ENCODE assay signal across 1 cellular context in the genomic region with DNA sequence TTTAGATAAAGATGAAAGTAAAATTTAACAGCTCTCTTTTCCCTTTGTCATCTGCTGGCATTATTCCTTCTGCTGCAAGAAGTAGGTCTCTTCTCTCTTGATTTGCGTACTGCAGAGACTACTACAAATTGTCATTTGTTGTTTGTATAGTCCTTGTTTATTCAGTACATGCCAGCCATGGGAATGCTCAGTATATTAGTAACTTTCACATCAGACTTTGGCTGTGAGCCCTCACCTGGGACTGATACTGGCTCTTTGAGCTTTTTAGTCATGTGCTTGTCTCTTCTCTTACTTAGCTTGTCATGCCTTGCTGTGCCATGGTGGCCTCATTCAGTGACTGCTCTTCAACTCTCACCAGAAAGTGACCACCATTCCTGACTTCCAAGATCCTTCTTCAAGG.
A peak's percentile ranks its signal among the peaks of the same experiment; 100 is the strongest.
TF ChIP-seq lines count a peak whose summit lies in the region.

No MANE protein-coding gene starts in this region.

TF ChIP-seq in HepG2, 621 proteins besides CTCF, POLR2A, EP300 and RAD21 (continued from another document):
- TF ChIP-seq, protein P1, sequence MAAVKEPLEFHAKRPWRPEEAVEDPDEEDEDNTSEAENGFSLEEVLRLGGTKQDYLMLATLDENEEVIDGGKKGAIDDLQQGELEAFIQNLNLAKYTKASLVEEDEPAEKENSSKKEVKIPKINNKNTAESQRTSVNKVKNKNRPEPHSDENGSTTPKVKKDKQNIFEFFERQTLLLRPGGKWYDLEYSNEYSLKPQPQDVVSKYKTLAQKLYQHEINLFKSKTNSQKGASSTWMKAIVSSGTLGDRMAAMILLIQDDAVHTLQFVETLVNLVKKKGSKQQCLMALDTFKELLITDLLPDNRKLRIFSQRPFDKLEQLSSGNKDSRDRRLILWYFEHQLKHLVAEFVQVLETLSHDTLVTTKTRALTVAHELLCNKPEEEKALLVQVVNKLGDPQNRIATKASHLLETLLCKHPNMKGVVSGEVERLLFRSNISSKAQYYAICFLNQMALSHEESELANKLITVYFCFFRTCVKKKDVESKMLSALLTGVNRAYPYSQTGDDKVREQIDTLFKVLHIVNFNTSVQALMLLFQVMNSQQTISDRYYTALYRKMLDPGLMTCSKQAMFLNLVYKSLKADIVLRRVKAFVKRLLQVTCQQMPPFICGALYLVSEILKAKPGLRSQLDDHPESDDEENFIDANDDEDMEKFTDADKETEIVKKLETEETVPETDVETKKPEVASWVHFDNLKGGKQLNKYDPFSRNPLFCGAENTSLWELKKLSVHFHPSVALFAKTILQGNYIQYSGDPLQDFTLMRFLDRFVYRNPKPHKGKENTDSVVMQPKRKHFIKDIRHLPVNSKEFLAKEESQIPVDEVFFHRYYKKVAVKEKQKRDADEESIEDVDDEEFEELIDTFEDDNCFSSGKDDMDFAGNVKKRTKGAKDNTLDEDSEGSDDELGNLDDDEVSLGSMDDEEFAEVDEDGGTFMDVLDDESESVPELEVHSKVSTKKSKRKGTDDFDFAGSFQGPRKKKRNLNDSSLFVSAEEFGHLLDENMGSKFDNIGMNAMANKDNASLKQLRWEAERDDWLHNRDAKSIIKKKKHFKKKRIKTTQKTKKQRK (IDR thresholded peaks at IDR 0.05; ENCODE audit: low read length) = no peak
- TF ChIP-seq ZNF605 (CRISPR knock-in tag; IDR thresholded peaks at IDR 0.05) (no peak), NR3C1 (CRISPR knock-in tag; IDR thresholded peaks at IDR 0.05) (no peak), ZNF12 (CRISPR knock-in tag; IDR thresholded peaks at IDR 0.05) (peak; percentile 79; the same call in 1 of the 2 replicates), CBX2 (IDR thresholded peaks at IDR 0.05; ENCODE audit: low read depth, low read length) (no peak), CBX2 (CRISPR knock-in tag; IDR thresholded peaks at IDR 0.05; ENCODE audit: low read depth) (no peak), SKI (IDR thresholded peaks at IDR 0.05; ENCODE audit: partially characterized antibody) (peak; percentile 68), TEAD3 (CRISPR knock-in tag; optimal IDR thresholded peaks at IDR 0.05; ENCODE audit: borderline replicate concordance) (peak; percentile 75), RARA (CRISPR knock-in tag; IDR thresholded peaks at IDR 0.05) (0 out of 2 replicates have a peak, but pooled peaks have one; percentile 11), SOX13 (IDR thresholded peaks at IDR 0.05) (no peak), SOX13 (CRISPR knock-in tag; conservative IDR thresholded peaks at IDR 0.05 in 1 of 2, IDR thresholded peaks at IDR 0.05 in 1 of 2) (peak in 1 of 2 experiments; percentile 33; a peak in 1 of 4 replicates), SMC3 (IDR thresholded peaks at IDR 0.05; ENCODE audit: low read length) (no peak), HDAC1 (CRISPR knock-in tag; IDR thresholded peaks at IDR 0.05) (no peak), HNRNPK (IDR thresholded peaks at IDR 0.05; ENCODE audit: low read depth, low read length, poor library complexity, severe bottlenecking) (no peak), BHLHE40 (IDR thresholded peaks at IDR 0.05; ENCODE audit: low read length) (peak; percentile 35; the same call in 1 of the 2 replicates), SNRNP70 (IDR thresholded peaks at IDR 0.05; ENCODE audit: low read depth, low read length) (no peak), ZNF282 (IDR thresholded peaks at IDR 0.05; ENCODE audit: partially characterized antibody) (no peak), KDM2A (CRISPR knock-in tag; IDR thresholded peaks at IDR 0.05; ENCODE audit: borderline replicate concordance, low read depth) (no peak), CHD4 (IDR thresholded peaks at IDR 0.05; ENCODE audit: borderline replicate concordance, low read length) (no peak), ZNF644 (CRISPR knock-in tag; IDR thresholded peaks at IDR 0.05; ENCODE audit: low read depth) (peak; percentile 17; the same call in 1 of the 2 replicates), ZNF788 (CRISPR knock-in tag; IDR thresholded peaks at IDR 0.05; ENCODE audit: borderline replicate concordance) (no peak), MBD4 (IDR thresholded peaks at IDR 0.05; ENCODE audit: borderline replicate concordance, low read length) (no peak), BCL6 (CRISPR knock-in tag; IDR thresholded peaks at IDR 0.05) (peak; percentile 33; the same call in 1 of the 2 replicates), MEF2D (CRISPR knock-in tag; IDR thresholded peaks at IDR 0.05) (no peak), RBAK (CRISPR knock-in tag; IDR thresholded peaks at IDR 0.05) (no peak), SRSF9 (IDR thresholded peaks at IDR 0.05; ENCODE audit: borderline replicate concordance, insufficient read depth, low read depth, low read length, poor library complexity, severe bottlenecking) (no peak), KLF16 (CRISPR knock-in tag; IDR thresholded peaks at IDR 0.05) (no peak), TEAD2 (CRISPR knock-in tag; IDR thresholded peaks at IDR 0.05) (no peak), ZFP1 (CRISPR knock-in tag; IDR thresholded peaks at IDR 0.05) (no peak), SAP130 (CRISPR knock-in tag; IDR thresholded peaks at IDR 0.05; ENCODE audit: low read depth) (peak; percentile 37; the same call in 1 of the 2 replicates)
- TF ChIP-seq, protein P2, sequence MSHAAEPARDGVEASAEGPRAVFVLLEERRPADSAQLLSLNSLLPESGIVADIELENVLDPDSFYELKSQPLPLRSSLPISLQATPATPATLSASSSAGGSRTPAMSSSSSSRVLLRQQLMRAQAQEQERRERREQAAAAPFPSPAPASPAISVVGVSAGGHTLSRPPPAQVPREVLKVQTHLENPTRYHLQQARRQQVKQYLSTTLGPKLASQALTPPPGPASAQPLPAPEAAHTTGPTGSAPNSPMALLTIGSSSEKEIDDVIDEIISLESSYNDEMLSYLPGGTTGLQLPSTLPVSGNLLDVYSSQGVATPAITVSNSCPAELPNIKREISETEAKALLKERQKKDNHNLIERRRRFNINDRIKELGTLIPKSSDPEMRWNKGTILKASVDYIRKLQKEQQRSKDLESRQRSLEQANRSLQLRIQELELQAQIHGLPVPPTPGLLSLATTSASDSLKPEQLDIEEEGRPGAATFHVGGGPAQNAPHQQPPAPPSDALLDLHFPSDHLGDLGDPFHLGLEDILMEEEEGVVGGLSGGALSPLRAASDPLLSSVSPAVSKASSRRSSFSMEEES (CRISPR knock-in tag; IDR thresholded peaks at IDR 0.05) = peak; percentile 39; the same call in 1 of the 2 replicates
- TF ChIP-seq, protein P3, sequence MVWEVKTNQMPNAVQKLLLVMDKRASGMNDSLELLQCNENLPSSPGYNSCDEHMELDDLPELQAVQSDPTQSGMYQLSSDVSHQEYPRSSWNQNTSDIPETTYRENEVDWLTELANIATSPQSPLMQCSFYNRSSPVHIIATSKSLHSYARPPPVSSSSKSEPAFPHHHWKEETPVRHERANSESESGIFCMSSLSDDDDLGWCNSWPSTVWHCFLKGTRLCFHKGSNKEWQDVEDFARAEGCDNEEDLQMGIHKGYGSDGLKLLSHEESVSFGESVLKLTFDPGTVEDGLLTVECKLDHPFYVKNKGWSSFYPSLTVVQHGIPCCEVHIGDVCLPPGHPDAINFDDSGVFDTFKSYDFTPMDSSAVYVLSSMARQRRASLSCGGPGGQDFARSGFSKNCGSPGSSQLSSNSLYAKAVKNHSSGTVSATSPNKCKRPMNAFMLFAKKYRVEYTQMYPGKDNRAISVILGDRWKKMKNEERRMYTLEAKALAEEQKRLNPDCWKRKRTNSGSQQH (CRISPR knock-in tag; IDR thresholded peaks at IDR 0.05; ENCODE audit: low read depth) = no peak
- TF ChIP-seq, protein P4, sequence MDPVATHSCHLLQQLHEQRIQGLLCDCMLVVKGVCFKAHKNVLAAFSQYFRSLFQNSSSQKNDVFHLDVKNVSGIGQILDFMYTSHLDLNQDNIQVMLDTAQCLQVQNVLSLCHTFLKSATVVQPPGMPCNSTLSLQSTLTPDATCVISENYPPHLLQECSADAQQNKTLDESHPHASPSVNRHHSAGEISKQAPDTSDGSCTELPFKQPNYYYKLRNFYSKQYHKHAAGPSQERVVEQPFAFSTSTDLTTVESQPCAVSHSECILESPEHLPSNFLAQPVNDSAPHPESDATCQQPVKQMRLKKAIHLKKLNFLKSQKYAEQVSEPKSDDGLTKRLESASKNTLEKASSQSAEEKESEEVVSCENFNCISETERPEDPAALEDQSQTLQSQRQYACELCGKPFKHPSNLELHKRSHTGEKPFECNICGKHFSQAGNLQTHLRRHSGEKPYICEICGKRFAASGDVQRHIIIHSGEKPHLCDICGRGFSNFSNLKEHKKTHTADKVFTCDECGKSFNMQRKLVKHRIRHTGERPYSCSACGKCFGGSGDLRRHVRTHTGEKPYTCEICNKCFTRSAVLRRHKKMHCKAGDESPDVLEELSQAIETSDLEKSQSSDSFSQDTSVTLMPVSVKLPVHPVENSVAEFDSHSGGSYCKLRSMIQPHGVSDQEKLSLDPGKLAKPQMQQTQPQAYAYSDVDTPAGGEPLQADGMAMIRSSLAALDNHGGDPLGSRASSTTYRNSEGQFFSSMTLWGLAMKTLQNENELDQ (CRISPR knock-in tag; IDR thresholded peaks at IDR 0.05; ENCODE audit: borderline replicate concordance) = no peak
- TF ChIP-seq, protein P5, sequence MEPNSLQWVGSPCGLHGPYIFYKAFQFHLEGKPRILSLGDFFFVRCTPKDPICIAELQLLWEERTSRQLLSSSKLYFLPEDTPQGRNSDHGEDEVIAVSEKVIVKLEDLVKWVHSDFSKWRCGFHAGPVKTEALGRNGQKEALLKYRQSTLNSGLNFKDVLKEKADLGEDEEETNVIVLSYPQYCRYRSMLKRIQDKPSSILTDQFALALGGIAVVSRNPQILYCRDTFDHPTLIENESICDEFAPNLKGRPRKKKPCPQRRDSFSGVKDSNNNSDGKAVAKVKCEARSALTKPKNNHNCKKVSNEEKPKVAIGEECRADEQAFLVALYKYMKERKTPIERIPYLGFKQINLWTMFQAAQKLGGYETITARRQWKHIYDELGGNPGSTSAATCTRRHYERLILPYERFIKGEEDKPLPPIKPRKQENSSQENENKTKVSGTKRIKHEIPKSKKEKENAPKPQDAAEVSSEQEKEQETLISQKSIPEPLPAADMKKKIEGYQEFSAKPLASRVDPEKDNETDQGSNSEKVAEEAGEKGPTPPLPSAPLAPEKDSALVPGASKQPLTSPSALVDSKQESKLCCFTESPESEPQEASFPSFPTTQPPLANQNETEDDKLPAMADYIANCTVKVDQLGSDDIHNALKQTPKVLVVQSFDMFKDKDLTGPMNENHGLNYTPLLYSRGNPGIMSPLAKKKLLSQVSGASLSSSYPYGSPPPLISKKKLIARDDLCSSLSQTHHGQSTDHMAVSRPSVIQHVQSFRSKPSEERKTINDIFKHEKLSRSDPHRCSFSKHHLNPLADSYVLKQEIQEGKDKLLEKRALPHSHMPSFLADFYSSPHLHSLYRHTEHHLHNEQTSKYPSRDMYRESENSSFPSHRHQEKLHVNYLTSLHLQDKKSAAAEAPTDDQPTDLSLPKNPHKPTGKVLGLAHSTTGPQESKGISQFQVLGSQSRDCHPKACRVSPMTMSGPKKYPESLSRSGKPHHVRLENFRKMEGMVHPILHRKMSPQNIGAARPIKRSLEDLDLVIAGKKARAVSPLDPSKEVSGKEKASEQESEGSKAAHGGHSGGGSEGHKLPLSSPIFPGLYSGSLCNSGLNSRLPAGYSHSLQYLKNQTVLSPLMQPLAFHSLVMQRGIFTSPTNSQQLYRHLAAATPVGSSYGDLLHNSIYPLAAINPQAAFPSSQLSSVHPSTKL (CRISPR knock-in tag; IDR thresholded peaks at IDR 0.05) = peak; percentile 37
